8 cellular contexts compared by ENCODE assay signal in the genomic region with DNA sequence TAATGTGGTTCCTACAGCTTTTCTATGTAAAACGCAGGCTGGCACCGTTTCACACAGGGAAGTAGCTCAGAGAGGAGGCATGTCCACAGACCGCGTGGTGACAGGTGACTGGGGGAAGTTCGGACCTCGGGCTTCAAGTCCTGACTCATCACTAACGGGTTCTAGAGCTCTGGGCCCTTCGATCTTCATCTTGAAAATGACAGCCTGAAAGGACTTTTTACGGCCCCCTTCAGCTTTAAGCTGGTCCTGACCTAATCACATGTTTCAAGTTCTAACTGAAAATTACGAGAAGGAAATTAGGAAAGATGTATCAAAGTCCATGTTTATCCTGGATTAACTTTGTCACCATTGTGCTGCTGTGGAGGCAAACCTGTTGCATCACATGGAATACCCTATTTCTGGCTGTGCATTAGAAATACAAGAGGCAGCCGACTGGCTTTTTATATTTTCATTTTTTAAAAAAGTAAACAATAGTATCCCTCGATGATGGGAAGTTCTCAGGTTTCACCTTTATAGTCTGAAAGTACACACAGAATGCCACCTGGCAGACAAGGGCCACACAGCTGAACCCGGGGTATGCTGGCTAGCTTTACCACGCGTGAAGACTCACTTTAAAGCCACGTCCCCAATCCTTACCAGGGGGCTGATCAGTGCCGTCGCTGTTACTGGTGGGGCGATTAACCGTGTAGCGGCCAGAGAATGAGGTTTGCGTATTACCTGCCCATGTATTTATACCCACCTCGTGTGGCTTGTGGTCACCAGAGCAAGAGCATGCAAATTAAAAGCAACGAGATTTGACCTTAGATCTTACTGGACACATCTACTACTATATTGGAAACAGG. TPM values are rescaled to one million over a fixed set of nuclear protein-coding genes. Genes with fewer than 3 reads are reported as not detected.
DNase-seq lines count a peak whose midpoint lies in the region; ATAC-seq and TF ChIP-seq lines count a peak whose summit lies in the region.

No MANE protein-coding gene starts in this region.

- no peaks in the 10 kb centered on the region for H3K36me3 ChIP-seq in left ventricle myocardium inferior

- CTCF ChIA-PET in activated naive CD4-positive, alpha-beta T cell treated with anti-CD3 and anti-CD28 coated beads, Interleukin-2, amount 10 ng/mL, durations not matched to agents 7 days and 5 days (lab: Charles Lee), result interaction anchor here (0.9 to 3.4 kb wide), 8 partner anchors 9 to 219 kb away, joined by 3 to 28 read pairs (median 6); no protein-coding TSS in a partner anchor

- TF ChIP-seq CTCF in 22Rv1 (IDR thresholded peaks at IDR 0.05) (no peak), left ventricle myocardium inferior (IDR thresholded peaks at IDR 0.05; ENCODE audit: borderline replicate concordance) (no peak)

- H3K4me1 Mint-ChIP-seq in activated naive CD4-positive, alpha-beta T cell treated with anti-CD3 and anti-CD28 coated beads, Interleukin-2, amount 10 ng/mL, durations not matched to agents 7 days and 5 days, result peaks cover 39% of the 10 kb centered on the region

- H3K9me3 Mint-ChIP-seq in activated naive CD4-positive, alpha-beta T cell treated with anti-CD3 and anti-CD28 coated beads, Interleukin-2, amount 10 ng/mL, durations not matched to agents 7 days and 5 days, result no peaks in the 10 kb centered on the region

- peaks cover 77% of the 10 kb centered on the region for H3K4me1 ChIP-seq in left ventricle myocardium inferior

- H3K27ac ChIP-seq in 22Rv1 (peak overlapping the region; percentile 18; the same call in 1 of the 2 replicates), left ventricle myocardium inferior (replicated peaks) (peak overlapping the region; percentile 96)

- DNase-seq in NCI-H2171 (lab: John Stamatoyannopoulos, UW) (peak; percentile 1), left ventricle myocardium inferior (peak; percentile 21), retina (peak; percentile 47), epidermal melanocyte (ENCODE audit: insufficient read length, low spot score) (no peak)
- DNase-seq in activated naive CD4-positive, alpha-beta T cell treated with anti-CD3 and anti-CD28 coated beads, Interleukin-2, amount 10 ng/mL, durations not matched to agents 7 days and 5 days, result peak; percentile 33

- ATAC-seq in GM18499 (IDR thresholded peaks at IDR 0.05; ENCODE audit: insufficient read depth, unreplicated experiment), result peak; percentile 25
- peak; percentile 25 for ATAC-seq in HG02763 (IDR thresholded peaks at IDR 0.05; ENCODE audit: unreplicated experiment)

- peak overlapping the region; percentile 74 for H3K27ac Mint-ChIP-seq in activated naive CD4-positive, alpha-beta T cell treated with anti-CD3 and anti-CD28 coated beads, Interleukin-2, amount 10 ng/mL, durations not matched to agents 7 days and 5 days

- intact Hi-C loops in left ventricle myocardium inferior (cut with micrococcal nuclease), result loop anchor here (10.0 kb wide), 1 partner anchor 203 kb away; no protein-coding TSS in a partner anchor

- H3K36me3 Mint-ChIP-seq in activated naive CD4-positive, alpha-beta T cell treated with anti-CD3 and anti-CD28 coated beads, Interleukin-2, amount 10 ng/mL, durations not matched to agents 7 days and 5 days, result no peaks in the 10 kb centered on the region

- H3K9me3 ChIP-seq in left ventricle myocardium inferior (replicated peaks), result no peaks in the 10 kb centered on the region

- H3K27me3 ChIP-seq in left ventricle myocardium inferior (ENCODE audit: low read depth), result no peaks in the 10 kb centered on the region

- peak overlapping the region; percentile 69 for H3K4me3 Mint-ChIP-seq in activated naive CD4-positive, alpha-beta T cell treated with anti-CD3 and anti-CD28 coated beads, Interleukin-2, amount 10 ng/mL, durations not matched to agents 7 days and 5 days

- peak overlapping the region; percentile 94 for H3K4me3 ChIP-seq in left ventricle myocardium inferior

- H3K27me3 Mint-ChIP-seq in activated naive CD4-positive, alpha-beta T cell treated with anti-CD3 and anti-CD28 coated beads, Interleukin-2, amount 10 ng/mL, durations not matched to agents 7 days and 5 days, result no peaks in the 10 kb centered on the region

RNA-seq across cellular contexts. Expression of a gene that starts 1.9 kb away (rescaled TPM):
- total RNA-seq in left ventricle myocardium inferior, result 19.7 TPM
